ENCODE assay signal across 1 cellular context in genomic region chr16:734981-735881, GRCh38.
TF ChIP-seq lines count a peak whose summit lies in the region.

No MANE protein-coding gene starts in this region.

TF ChIP-seq in K562, 482 proteins besides CTCF, POLR2A, EP300 and RAD21:
- TF ChIP-seq RBM22 (IDR thresholded peaks at IDR 0.05; ENCODE audit: low read depth, low read length, poor library complexity, severe bottlenecking) = peak; percentile 15
- TF ChIP-seq BMI1 (IDR thresholded peaks at IDR 0.05; ENCODE audit: low read length) = no peak
